1 cellular context compared by ENCODE assay signal in the genomic region with DNA sequence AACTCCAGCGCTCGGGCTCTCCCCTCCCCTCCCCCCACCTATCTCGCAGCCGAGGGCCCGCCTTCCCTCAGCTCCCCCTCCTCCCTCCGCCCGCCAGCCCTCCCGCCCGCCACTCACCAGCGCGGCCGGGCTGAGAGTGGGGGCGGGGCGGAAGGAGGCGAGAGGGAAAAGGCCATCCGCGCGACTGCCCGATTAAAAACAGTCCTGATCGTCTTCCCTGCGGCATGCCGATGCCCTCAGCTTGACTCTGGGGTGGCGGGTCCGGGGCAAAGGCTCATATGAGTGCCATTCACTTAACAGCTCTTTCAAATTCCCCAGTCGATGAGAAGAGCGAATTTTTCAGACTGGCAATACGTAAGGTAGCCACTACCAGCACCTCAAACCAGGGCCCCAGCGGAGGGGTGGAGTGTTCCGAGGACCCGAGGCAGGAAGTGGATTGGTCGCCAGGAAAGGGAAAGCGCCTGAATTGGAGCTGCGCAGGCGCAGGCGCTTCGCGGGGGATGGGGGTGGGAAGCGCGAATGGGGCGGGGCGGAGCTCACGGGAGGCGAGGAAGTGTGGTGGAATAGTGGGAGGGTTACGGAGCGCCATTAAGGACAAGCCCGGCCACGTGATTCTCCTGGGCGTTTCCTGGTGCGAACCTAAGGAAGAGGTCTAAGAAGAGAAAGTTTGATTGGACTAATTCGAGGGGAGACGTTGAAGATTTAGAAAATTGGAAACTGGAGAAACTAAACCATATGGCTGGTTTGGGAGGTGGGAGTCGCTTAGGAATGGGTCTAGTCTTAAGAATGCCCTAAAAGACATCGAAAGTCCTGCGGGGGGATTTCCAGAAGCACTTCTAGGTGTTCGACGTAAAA.
TF ChIP-seq lines count a peak whose summit lies in the region.

A gene with protein sequence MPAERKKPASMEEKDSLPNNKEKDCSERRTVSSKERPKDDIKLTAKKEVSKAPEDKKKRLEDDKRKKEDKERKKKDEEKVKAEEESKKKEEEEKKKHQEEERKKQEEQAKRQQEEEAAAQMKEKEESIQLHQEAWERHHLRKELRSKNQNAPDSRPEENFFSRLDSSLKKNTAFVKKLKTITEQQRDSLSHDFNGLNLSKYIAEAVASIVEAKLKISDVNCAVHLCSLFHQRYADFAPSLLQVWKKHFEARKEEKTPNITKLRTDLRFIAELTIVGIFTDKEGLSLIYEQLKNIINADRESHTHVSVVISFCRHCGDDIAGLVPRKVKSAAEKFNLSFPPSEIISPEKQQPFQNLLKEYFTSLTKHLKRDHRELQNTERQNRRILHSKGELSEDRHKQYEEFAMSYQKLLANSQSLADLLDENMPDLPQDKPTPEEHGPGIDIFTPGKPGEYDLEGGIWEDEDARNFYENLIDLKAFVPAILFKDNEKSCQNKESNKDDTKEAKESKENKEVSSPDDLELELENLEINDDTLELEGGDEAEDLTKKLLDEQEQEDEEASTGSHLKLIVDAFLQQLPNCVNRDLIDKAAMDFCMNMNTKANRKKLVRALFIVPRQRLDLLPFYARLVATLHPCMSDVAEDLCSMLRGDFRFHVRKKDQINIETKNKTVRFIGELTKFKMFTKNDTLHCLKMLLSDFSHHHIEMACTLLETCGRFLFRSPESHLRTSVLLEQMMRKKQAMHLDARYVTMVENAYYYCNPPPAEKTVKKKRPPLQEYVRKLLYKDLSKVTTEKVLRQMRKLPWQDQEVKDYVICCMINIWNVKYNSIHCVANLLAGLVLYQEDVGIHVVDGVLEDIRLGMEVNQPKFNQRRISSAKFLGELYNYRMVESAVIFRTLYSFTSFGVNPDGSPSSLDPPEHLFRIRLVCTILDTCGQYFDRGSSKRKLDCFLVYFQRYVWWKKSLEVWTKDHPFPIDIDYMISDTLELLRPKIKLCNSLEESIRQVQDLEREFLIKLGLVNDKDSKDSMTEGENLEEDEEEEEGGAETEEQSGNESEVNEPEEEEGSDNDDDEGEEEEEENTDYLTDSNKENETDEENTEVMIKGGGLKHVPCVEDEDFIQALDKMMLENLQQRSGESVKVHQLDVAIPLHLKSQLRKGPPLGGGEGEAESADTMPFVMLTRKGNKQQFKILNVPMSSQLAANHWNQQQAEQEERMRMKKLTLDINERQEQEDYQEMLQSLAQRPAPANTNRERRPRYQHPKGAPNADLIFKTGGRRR (minus strand): TSS at position 13 of the 855 bp plus-strand sequence. CDS start 7,386 bp downstream, outside the sequence.

TF ChIP-seq in HEK293, 187 proteins besides CTCF, POLR2A, EP300 and RAD21 (continued from another document):
- TF ChIP-seq, protein P1, sequence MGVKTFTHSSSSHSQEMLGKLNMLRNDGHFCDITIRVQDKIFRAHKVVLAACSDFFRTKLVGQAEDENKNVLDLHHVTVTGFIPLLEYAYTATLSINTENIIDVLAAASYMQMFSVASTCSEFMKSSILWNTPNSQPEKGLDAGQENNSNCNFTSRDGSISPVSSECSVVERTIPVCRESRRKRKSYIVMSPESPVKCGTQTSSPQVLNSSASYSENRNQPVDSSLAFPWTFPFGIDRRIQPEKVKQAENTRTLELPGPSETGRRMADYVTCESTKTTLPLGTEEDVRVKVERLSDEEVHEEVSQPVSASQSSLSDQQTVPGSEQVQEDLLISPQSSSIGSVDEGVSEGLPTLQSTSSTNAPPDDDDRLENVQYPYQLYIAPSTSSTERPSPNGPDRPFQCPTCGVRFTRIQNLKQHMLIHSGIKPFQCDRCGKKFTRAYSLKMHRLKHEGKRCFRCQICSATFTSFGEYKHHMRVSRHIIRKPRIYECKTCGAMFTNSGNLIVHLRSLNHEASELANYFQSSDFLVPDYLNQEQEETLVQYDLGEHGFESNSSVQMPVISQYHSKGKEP (tag by site-specific recombination; IDR thresholded peaks at IDR 0.05) = 0 out of 2 replicates have a peak, but pooled peaks have one; percentile 9
- TF ChIP-seq ZBTB48 (tag by site-specific recombination; IDR thresholded peaks at IDR 0.05) = no peak
- TF ChIP-seq ZNF391 (tag by site-specific recombination; IDR thresholded peaks at IDR 0.05; ENCODE audit: borderline replicate concordance, low read depth) = peak; percentile 38; the same call in 1 of the 2 replicates
- TF ChIP-seq ZNF184 (tag by site-specific recombination; IDR thresholded peaks at IDR 0.05) = peak; percentile 73; the same call in 1 of the 2 replicates
- TF ChIP-seq, protein P2, sequence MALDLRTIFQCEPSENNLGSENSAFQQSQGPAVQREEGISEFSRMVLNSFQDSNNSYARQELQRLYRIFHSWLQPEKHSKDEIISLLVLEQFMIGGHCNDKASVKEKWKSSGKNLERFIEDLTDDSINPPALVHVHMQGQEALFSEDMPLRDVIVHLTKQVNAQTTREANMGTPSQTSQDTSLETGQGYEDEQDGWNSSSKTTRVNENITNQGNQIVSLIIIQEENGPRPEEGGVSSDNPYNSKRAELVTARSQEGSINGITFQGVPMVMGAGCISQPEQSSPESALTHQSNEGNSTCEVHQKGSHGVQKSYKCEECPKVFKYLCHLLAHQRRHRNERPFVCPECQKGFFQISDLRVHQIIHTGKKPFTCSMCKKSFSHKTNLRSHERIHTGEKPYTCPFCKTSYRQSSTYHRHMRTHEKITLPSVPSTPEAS (tag by site-specific recombination; IDR thresholded peaks at IDR 0.05) = no peak
- TF ChIP-seq SCRT2 (tag by site-specific recombination; IDR thresholded peaks at IDR 0.05) = no peak
- TF ChIP-seq ZNF112 (tag by site-specific recombination; IDR thresholded peaks at IDR 0.05) = no peak
- no peak for TF ChIP-seq YY2 (tag by site-specific recombination; IDR thresholded peaks at IDR 0.05)
- TF ChIP-seq ZFP41 (tag by site-specific recombination; IDR thresholded peaks at IDR 0.05; ENCODE audit: borderline replicate concordance) = no peak
- TF ChIP-seq ZNF138 (tag by site-specific recombination; IDR thresholded peaks at IDR 0.05; ENCODE audit: borderline replicate concordance) = no peak
